8 cellular contexts compared by ENCODE assay signal in the genomic region with DNA sequence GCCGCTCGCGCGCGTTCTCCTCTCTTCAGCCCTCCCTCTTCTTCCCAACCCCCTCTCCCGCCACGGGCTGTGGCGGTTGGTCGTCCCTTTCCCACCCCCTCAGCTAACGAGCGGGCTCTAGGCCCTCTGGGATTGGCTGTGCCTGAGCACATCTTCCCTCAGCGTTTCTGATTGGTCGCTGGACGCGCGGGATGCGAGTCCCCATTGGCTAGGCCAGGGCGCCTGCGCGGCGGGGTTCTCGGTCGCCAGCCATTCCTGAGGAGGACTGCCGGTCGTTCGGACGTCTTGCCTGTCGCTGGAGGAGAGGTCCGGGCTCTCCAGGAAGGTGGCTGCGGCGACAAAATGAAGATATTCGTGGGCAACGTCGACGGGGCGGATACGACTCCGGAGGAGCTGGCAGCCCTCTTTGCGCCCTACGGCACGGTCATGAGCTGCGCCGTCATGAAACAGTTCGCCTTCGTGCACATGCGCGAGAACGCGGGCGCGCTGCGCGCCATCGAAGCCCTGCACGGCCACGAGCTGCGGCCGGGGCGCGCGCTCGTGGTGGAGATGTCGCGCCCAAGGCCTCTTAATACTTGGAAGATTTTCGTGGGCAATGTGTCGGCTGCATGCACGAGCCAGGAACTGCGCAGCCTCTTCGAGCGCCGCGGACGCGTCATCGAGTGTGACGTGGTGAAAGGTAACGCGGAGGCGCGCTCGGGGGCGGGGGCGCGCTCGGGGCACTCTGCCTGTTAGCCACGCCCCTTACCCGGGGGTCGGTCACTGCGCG. TPM values are rescaled to one million over a fixed set of nuclear protein-coding genes. Genes with fewer than 3 reads are reported as not detected.
DNase-seq lines count a peak whose midpoint lies in the region; ATAC-seq and TF ChIP-seq lines count a peak whose summit lies in the region.

A gene with protein sequence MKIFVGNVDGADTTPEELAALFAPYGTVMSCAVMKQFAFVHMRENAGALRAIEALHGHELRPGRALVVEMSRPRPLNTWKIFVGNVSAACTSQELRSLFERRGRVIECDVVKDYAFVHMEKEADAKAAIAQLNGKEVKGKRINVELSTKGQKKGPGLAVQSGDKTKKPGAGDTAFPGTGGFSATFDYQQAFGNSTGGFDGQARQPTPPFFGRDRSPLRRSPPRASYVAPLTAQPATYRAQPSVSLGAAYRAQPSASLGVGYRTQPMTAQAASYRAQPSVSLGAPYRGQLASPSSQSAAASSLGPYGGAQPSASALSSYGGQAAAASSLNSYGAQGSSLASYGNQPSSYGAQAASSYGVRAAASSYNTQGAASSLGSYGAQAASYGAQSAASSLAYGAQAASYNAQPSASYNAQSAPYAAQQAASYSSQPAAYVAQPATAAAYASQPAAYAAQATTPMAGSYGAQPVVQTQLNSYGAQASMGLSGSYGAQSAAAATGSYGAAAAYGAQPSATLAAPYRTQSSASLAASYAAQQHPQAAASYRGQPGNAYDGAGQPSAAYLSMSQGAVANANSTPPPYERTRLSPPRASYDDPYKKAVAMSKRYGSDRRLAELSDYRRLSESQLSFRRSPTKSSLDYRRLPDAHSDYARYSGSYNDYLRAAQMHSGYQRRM (plus strand): TSS at position 252 of the 769 bp plus-strand sequence. CDS start 91 bp downstream, at position 343.

- peaks cover 38% of the 10 kb centered on the region for H3K4me1 Mint-ChIP-seq in T-helper 1 cell treated with Interleukin-12 subunit alpha and Interleukin-12 subunit beta and Interleukin-4 antibody, amounts not matched to agents 30 μg/mL and 1 μg/mL, for 36 hours (ENCODE audit: low read depth)
- H3K4me1 Mint-ChIP-seq in progenitor cell of endocrine pancreas (ENCODE audit: low read depth) = peaks cover 31% of the 10 kb centered on the region

- peak within 1 kb of the TSS; percentile 97 for H3K4me3 Mint-ChIP-seq in T-helper 1 cell treated with Interleukin-12 subunit alpha and Interleukin-12 subunit beta and Interleukin-4 antibody, amounts not matched to agents 30 μg/mL and 1 μg/mL, for 36 hours
- peak within 1 kb of the TSS; percentile 98 for H3K4me3 Mint-ChIP-seq in progenitor cell of endocrine pancreas (ENCODE audit: low read depth)

- peak within 1 kb of the TSS; percentile 98 for H3K27ac Mint-ChIP-seq in T-helper 1 cell treated with Interleukin-12 subunit alpha and Interleukin-12 subunit beta and Interleukin-4 antibody, amounts not matched to agents 30 μg/mL and 1 μg/mL, for 36 hours
- H3K27ac Mint-ChIP-seq in progenitor cell of endocrine pancreas = peak within 1 kb of the TSS; percentile 99

- TF ChIP-seq CTCF in GM13977 (IDR thresholded peaks at IDR 0.05; ENCODE audit: extremely low read depth, insufficient read depth, missing control alignments) (no peak), progenitor cell of endocrine pancreas (IDR thresholded peaks at IDR 0.05; ENCODE audit: unreplicated experiment) (no peak)

- DNase-seq in GM13977 (ENCODE audit: low spot score) (peak; percentile 99), NCI-H1694 (lab: John Stamatoyannopoulos, UW) (peak; percentile 96), amniotic stem cell (lab: John Stamatoyannopoulos, UW) (peak; percentile 96), left cardiac atrium (peak; percentile 99), progenitor cell of endocrine pancreas (ENCODE audit: low spot score, unreplicated experiment) (peak; percentile 96), ureter (ENCODE audit: low spot score) (peak; percentile 99)

- in situ Hi-C loops in GM13977 (cut with MboI; ENCODE audit: low pct_unique_long_range_greater_than_20kb, low sequenced_read_pairs, unreplicated experiment) = no loop called here

- ATAC-seq in HG02884 (IDR thresholded peaks at IDR 0.05; ENCODE audit: unreplicated experiment) (peak; percentile 90), left cardiac atrium (peak; percentile 96 to 98)

- H3K9me3 Mint-ChIP-seq in T-helper 1 cell treated with Interleukin-12 subunit alpha and Interleukin-12 subunit beta and Interleukin-4 antibody, amounts not matched to agents 30 μg/mL and 1 μg/mL, for 36 hours = no peaks in the 10 kb centered on the region
- H3K9me3 Mint-ChIP-seq in progenitor cell of endocrine pancreas (ENCODE audit: low read depth) = no peaks in the 10 kb centered on the region

- peaks cover 31% of the 10 kb centered on the region for H3K36me3 Mint-ChIP-seq in T-helper 1 cell treated with Interleukin-12 subunit alpha and Interleukin-12 subunit beta and Interleukin-4 antibody, amounts not matched to agents 30 μg/mL and 1 μg/mL, for 36 hours (ENCODE audit: low read depth)
- peaks cover 9% of the 10 kb centered on the region for H3K36me3 Mint-ChIP-seq in progenitor cell of endocrine pancreas (ENCODE audit: insufficient read depth)

- H3K27me3 Mint-ChIP-seq in T-helper 1 cell treated with Interleukin-12 subunit alpha and Interleukin-12 subunit beta and Interleukin-4 antibody, amounts not matched to agents 30 μg/mL and 1 μg/mL, for 36 hours (ENCODE audit: low read depth) = no peaks in the 10 kb centered on the region
- H3K27me3 Mint-ChIP-seq in progenitor cell of endocrine pancreas = no peaks in the 10 kb centered on the region

- intact Hi-C loops in left cardiac atrium (cut with DNase I) = no loop called here

RNA-seq across cellular contexts. Expression of the gene that starts here (rescaled TPM):
- total RNA-seq in left cardiac atrium = 10 to 100 TPM; 31.2 to 35.2 TPM
- 119 and 124 TPM in 2 replicates for total RNA-seq in progenitor cell of endocrine pancreas
- total RNA-seq in ureter = 105 TPM

Comparison
In these comparisons a context has a peak if more than half of its experiments do, and no peak if none do; other contexts are left out.
1. Peak in every context shown above with its lines: DNase-seq and ATAC-seq.